ENCODE assay signal across 1 cellular context in genomic region chr6:34424200-34425131, GRCh38.
TF ChIP-seq lines count a peak whose summit lies in the region.

No MANE protein-coding gene starts in this region.

TF ChIP-seq in WTC11, 78 proteins besides CTCF, POLR2A, EP300 and RAD21 (continued from another document):
- TF ChIP-seq ZNF512 (CRISPR knock-in tag; IDR thresholded peaks at IDR 0.05; ENCODE audit: borderline replicate concordance), result no peak
- TF ChIP-seq ZBTB21 (CRISPR knock-in tag; IDR thresholded peaks at IDR 0.05; ENCODE audit: borderline replicate concordance), result no peak
- TF ChIP-seq CREB1 (CRISPR knock-in tag; IDR thresholded peaks at IDR 0.05), result no peak
- no peak for TF ChIP-seq ZNF425 (CRISPR knock-in tag; conservative IDR thresholded peaks at IDR 0.05)
- TF ChIP-seq CBFB (CRISPR knock-in tag; IDR thresholded peaks at IDR 0.05; ENCODE audit: low read depth), result no peak
- no peak for TF ChIP-seq EMX1 (CRISPR knock-in tag; IDR thresholded peaks at IDR 0.05)
- TF ChIP-seq NFE2L1 (CRISPR knock-in tag; IDR thresholded peaks at IDR 0.05), result no peak
- TF ChIP-seq RELA (CRISPR knock-in tag; IDR thresholded peaks at IDR 0.05; ENCODE audit: borderline replicate concordance), result no peak
- no peak for TF ChIP-seq ELF4 (CRISPR knock-in tag; IDR thresholded peaks at IDR 0.05; ENCODE audit: low read depth)
